In genomic region chr11:117095301-117096139, GRCh38 we compare ENCODE assay signal across 1 cellular context.
TF ChIP-seq lines count a peak whose summit lies in the region.

No MANE protein-coding gene starts in this region.

TF ChIP-seq in K562, 482 proteins besides CTCF, POLR2A, EP300 and RAD21 (continued from another document):
- TF ChIP-seq ZNF318 (IDR thresholded peaks at IDR 0.05; ENCODE audit: borderline replicate concordance in 1 of 2, low read depth in 1 of 2): peak in 1 of 2 experiments; percentile 24; a peak in 1 of 4 replicates
- TF ChIP-seq, protein P1, sequence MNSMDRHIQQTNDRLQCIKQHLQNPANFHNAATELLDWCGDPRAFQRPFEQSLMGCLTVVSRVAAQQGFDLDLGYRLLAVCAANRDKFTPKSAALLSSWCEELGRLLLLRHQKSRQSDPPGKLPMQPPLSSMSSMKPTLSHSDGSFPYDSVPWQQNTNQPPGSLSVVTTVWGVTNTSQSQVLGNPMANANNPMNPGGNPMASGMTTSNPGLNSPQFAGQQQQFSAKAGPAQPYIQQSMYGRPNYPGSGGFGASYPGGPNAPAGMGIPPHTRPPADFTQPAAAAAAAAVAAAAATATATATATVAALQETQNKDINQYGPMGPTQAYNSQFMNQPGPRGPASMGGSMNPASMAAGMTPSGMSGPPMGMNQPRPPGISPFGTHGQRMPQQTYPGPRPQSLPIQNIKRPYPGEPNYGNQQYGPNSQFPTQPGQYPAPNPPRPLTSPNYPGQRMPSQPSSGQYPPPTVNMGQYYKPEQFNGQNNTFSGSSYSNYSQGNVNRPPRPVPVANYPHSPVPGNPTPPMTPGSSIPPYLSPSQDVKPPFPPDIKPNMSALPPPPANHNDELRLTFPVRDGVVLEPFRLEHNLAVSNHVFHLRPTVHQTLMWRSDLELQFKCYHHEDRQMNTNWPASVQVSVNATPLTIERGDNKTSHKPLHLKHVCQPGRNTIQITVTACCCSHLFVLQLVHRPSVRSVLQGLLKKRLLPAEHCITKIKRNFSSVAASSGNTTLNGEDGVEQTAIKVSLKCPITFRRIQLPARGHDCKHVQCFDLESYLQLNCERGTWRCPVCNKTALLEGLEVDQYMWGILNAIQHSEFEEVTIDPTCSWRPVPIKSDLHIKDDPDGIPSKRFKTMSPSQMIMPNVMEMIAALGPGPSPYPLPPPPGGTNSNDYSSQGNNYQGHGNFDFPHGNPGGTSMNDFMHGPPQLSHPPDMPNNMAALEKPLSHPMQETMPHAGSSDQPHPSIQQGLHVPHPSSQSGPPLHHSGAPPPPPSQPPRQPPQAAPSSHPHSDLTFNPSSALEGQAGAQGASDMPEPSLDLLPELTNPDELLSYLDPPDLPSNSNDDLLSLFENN (IDR thresholded peaks at IDR 0.05; ENCODE audit: low read depth in 2 of 2, low read length in 2 of 2): 0 out of 4 replicates have a peak, but pooled peaks of 1 of the 2 experiments have one; percentile 51
- no peak for TF ChIP-seq RB1 (IDR thresholded peaks at IDR 0.05; ENCODE audit: low read depth)
- TF ChIP-seq NELFE (IDR thresholded peaks at IDR 0.05; ENCODE audit: insufficient read depth, insufficient read length): no peak
- no peak for TF ChIP-seq RFX1 (IDR thresholded peaks at IDR 0.05)
- TF ChIP-seq SMAD3 (CRISPR knock-in tag; conservative IDR thresholded peaks at IDR 0.05): no peak
- TF ChIP-seq RBM34 (IDR thresholded peaks at IDR 0.05; ENCODE audit: borderline replicate concordance, insufficient read depth, low read length): no peak
- no peak for TF ChIP-seq GABPB1 (CRISPR knock-in tag; IDR thresholded peaks at IDR 0.05)
- TF ChIP-seq ZNF232 (CRISPR knock-in tag; IDR thresholded peaks at IDR 0.05): no peak
- TF ChIP-seq TAL1 (IDR thresholded peaks at IDR 0.05): peak; percentile 89
- TF ChIP-seq NFRKB (IDR thresholded peaks at IDR 0.05; ENCODE audit: low read depth): no peak
- TF ChIP-seq SMARCB1 (IDR thresholded peaks at IDR 0.05; ENCODE audit: insufficient read length, low read depth): no peak
- TF ChIP-seq HNRNPUL1 (IDR thresholded peaks at IDR 0.05; ENCODE audit: low read length): no peak
- TF ChIP-seq PML (IDR thresholded peaks at IDR 0.05; ENCODE audit: low read length): no peak
- peak; percentile 5; the same call in 1 of the 2 replicates for TF ChIP-seq CREM (IDR thresholded peaks at IDR 0.05; ENCODE audit: low read depth)
- 0 out of 2 replicates have a peak, but pooled peaks have one; percentile 13 for TF ChIP-seq IRF9 (tag; IDR thresholded peaks at IDR 0.05)
- no peak for TF ChIP-seq ZC3H8 (IDR thresholded peaks at IDR 0.05)
- no peak for TF ChIP-seq HNRNPK (IDR thresholded peaks at IDR 0.05; ENCODE audit: low read depth, low read length, poor library complexity, severe bottlenecking)
- TF ChIP-seq, protein P2, sequence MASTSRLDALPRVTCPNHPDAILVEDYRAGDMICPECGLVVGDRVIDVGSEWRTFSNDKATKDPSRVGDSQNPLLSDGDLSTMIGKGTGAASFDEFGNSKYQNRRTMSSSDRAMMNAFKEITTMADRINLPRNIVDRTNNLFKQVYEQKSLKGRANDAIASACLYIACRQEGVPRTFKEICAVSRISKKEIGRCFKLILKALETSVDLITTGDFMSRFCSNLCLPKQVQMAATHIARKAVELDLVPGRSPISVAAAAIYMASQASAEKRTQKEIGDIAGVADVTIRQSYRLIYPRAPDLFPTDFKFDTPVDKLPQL (IDR thresholded peaks at IDR 0.05; ENCODE audit: extremely low read depth, insufficient read length): no peak
- TF ChIP-seq NKRF (IDR thresholded peaks at IDR 0.05; ENCODE audit: borderline replicate concordance): no peak
- TF ChIP-seq SIN3A (IDR thresholded peaks at IDR 0.05; ENCODE audit: borderline replicate concordance in 2 of 2, control insufficient read depth in 1 of 2, low read depth in 2 of 2, low read length in 2 of 2): no peak
- peak; percentile 34; the same call in 1 of the 2 replicates for TF ChIP-seq PKNOX1 (IDR thresholded peaks at IDR 0.05)
- no peak for TF ChIP-seq POLR3G (IDR thresholded peaks at IDR 0.05; ENCODE audit: extremely low read depth, insufficient read length, insufficient replicate concordance)
- TF ChIP-seq ZNF316 (IDR thresholded peaks at IDR 0.05): no peak
- TF ChIP-seq ZNF408 (CRISPR knock-in tag; IDR thresholded peaks at IDR 0.05; ENCODE audit: low read depth): no peak
- TF ChIP-seq KAT2B (IDR thresholded peaks at IDR 0.05; ENCODE audit: low read depth, low read length): no peak
- no peak for TF ChIP-seq ZNF445 (CRISPR knock-in tag; IDR thresholded peaks at IDR 0.05; ENCODE audit: low read depth)
- TF ChIP-seq SAFB (IDR thresholded peaks at IDR 0.05; ENCODE audit: borderline replicate concordance, low read depth, low read length): no peak
- no peak for TF ChIP-seq SMAD1 (IDR thresholded peaks at IDR 0.05; ENCODE audit: low read depth, low read length, partially characterized antibody)
- TF ChIP-seq NR0B1 (IDR thresholded peaks at IDR 0.05; ENCODE audit: partially characterized antibody): no peak
- TF ChIP-seq CBFA2T2 (conservative IDR thresholded peaks at IDR 0.05): peak; percentile 84
- peak; percentile 92 for TF ChIP-seq ARID1B (IDR thresholded peaks at IDR 0.05)
- TF ChIP-seq CBX3 (IDR thresholded peaks at IDR 0.05; ENCODE audit: borderline replicate concordance in 1 of 2, low read length in 2 of 2): no peak
- TF ChIP-seq CSDE1 (IDR thresholded peaks at IDR 0.05): no peak
- TF ChIP-seq, protein P3, sequence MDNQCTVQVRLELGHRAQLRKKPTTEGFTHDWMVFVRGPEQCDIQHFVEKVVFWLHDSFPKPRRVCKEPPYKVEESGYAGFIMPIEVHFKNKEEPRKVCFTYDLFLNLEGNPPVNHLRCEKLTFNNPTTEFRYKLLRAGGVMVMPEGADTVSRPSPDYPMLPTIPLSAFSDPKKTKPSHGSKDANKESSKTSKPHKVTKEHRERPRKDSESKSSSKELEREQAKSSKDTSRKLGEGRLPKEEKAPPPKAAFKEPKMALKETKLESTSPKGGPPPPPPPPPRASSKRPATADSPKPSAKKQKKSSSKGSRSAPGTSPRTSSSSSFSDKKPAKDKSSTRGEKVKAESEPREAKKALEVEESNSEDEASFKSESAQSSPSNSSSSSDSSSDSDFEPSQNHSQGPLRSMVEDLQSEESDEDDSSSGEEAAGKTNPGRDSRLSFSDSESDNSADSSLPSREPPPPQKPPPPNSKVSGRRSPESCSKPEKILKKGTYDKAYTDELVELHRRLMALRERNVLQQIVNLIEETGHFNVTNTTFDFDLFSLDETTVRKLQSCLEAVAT (IDR thresholded peaks at IDR 0.05): 0 out of 4 replicates have a peak, but pooled peaks of 1 of the 2 experiments have one; percentile 9
- peak; percentile 8; the same call in 1 of the 2 replicates for TF ChIP-seq LEF1 (IDR thresholded peaks at IDR 0.05)
- TF ChIP-seq, protein P4, sequence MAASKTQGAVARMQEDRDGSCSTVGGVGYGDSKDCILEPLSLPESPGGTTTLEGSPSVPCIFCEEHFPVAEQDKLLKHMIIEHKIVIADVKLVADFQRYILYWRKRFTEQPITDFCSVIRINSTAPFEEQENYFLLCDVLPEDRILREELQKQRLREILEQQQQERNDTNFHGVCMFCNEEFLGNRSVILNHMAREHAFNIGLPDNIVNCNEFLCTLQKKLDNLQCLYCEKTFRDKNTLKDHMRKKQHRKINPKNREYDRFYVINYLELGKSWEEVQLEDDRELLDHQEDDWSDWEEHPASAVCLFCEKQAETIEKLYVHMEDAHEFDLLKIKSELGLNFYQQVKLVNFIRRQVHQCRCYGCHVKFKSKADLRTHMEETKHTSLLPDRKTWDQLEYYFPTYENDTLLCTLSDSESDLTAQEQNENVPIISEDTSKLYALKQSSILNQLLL (CRISPR knock-in tag; IDR thresholded peaks at IDR 0.05; ENCODE audit: borderline replicate concordance): no peak
- no peak for TF ChIP-seq FUS (optimal IDR thresholded peaks at IDR 0.05; ENCODE audit: low read depth, low read length)
- no peak for TF ChIP-seq ZFP30 (CRISPR knock-in tag; IDR thresholded peaks at IDR 0.05; ENCODE audit: borderline replicate concordance)
- no peak for TF ChIP-seq ZNF263 (CRISPR knock-in tag; IDR thresholded peaks at IDR 0.05; ENCODE audit: borderline replicate concordance)
- TF ChIP-seq SUPT5H (IDR thresholded peaks at IDR 0.05): no peak
